1 cellular context compared by ENCODE assay signal in the genomic region with DNA sequence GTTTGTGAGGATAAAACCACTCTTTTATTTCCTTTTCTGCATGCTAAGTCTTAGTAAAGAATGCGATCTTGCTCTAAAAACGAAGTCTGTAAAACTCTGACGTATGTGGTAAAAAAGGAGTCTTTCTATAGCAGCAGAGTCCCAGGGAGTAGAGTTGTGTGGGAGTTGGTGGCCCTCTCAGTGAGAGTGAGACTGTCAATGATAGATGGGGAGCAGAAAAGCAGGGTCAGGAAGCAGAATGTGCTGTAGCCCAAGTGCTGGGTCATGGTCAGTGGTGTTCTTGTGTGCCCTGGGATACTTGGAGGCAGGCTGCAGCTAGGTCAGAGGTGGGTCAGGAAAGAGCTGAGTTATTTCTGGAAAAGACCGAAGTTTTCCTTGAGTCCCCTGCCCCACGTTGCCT.
TF ChIP-seq lines count a peak whose summit lies in the region.

No MANE protein-coding gene starts in this region.

TF ChIP-seq in K562, 482 proteins besides CTCF, POLR2A, EP300 and RAD21:
- TF ChIP-seq PRPF4 (IDR thresholded peaks at IDR 0.05; ENCODE audit: insufficient read depth, low read depth, low read length, poor library complexity, severe bottlenecking) (no peak), MEIS2 (IDR thresholded peaks at IDR 0.05; ENCODE audit: partially characterized antibody) (peak; percentile 42)
TF ChIP-seq in K562: peak in this region for 1.
